Comparison of ENCODE assay signal across 8 cellular contexts in genomic region chr17:49997773-49998703, GRCh38. TPM values are rescaled to one million over a fixed set of nuclear protein-coding genes. Genes with fewer than 3 reads are reported as not detected.
DNase-seq lines count a peak whose midpoint lies in the region; ATAC-seq and TF ChIP-seq lines count a peak whose summit lies in the region.

No MANE protein-coding gene starts in this region.

- H3K4me3 ChIP-seq in Caco-2 (ENCODE audit: low read depth, low read length) (no peak overlapping the region), ascending aorta (no peak overlapping the region), gastrocnemius medialis (no peak overlapping the region)

- H3K9me3 ChIP-seq in Caco-2 (no peaks in the 10 kb centered on the region), ascending aorta (no peaks in the 10 kb centered on the region), gastrocnemius medialis (no peaks in the 10 kb centered on the region)

- H3K4me1 Mint-ChIP-seq in Caco-2 (ENCODE audit: low read depth, unreplicated experiment), result peaks cover 14% of the 10 kb centered on the region

- TF ChIP-seq CTCF in Caco-2 (IDR thresholded peaks at IDR 0.05; ENCODE audit: insufficient read depth in 1 of 2, low read depth in 1 of 2, low read length in 1 of 2, severe bottlenecking in 1 of 2, unreplicated experiment in 1 of 2), result peak; percentile 63 to 72
- TF ChIP-seq CTCF in ascending aorta (IDR thresholded peaks at IDR 0.05), result peak; percentile 91 to 96 (median 92)
- TF ChIP-seq CTCF in gastrocnemius medialis (IDR thresholded peaks at IDR 0.05 in 4 of 5, conservative IDR thresholded peaks at IDR 0.05 in 1 of 5), result peak; percentile 85 to 96 (median 92)

- ATAC-seq in gastrocnemius medialis, result peak; percentile 70 to 87
- no peak for ATAC-seq in HG03095 (IDR thresholded peaks at IDR 0.05; ENCODE audit: unreplicated experiment)

- no peaks in the 10 kb centered on the region for H3K36me3 ChIP-seq in Caco-2 (ENCODE audit: control insufficient read depth, insufficient read depth, low read length)
- H3K36me3 ChIP-seq in ascending aorta, result no peaks in the 10 kb centered on the region
- H3K36me3 ChIP-seq in gastrocnemius medialis, result no peaks in the 10 kb centered on the region

- peak overlapping the region; percentile 31 for H3K4me3 Mint-ChIP-seq in Caco-2 (ENCODE audit: unreplicated experiment)

- no peak overlapping the region for H3K27ac Mint-ChIP-seq in Caco-2 (ENCODE audit: unreplicated experiment)

- POLR2A ChIA-PET in Caco-2 (lab: Charles Lee), result no interaction called here
- POLR2A ChIA-PET in HEK293T (lab: Yijun Ruan, JAX), result no interaction called here

- H3K27me3 ChIP-seq in Caco-2 (replicated peaks; ENCODE audit: control insufficient read depth, insufficient read depth, low read length), result no peaks in the 10 kb centered on the region
- peaks cover 30% of the 10 kb centered on the region for H3K27me3 ChIP-seq in ascending aorta
- H3K27me3 ChIP-seq in gastrocnemius medialis, result peaks cover 61 to 78% (median 64%) of the 10 kb centered on the region in 3 donors

- CTCF ChIA-PET in Caco-2 (lab: Charles Lee) (interaction anchor here (0.6 to 3.1 kb wide), 12 partner anchors 45 to 321 kb away, joined by 3 to 24 read pairs (median 5); no protein-coding TSS in a partner anchor), HEK293T (lab: Yijun Ruan, JAX) (interaction anchor here (0.7 to 5.7 kb wide), 26 partner anchors 23 to 442 kb away, joined by 3 to 72 read pairs (median 4); partner anchors contain the start of gene ITGA3)

- no TSS peak for BruUV-seq in Caco-2 (replicated peaks; lab: Mats Ljungman, UMichigan)

- H3K36me3 Mint-ChIP-seq in Caco-2 (ENCODE audit: insufficient read depth, unreplicated experiment), result peaks cover 7% of the 10 kb centered on the region

- H3K27me3 Mint-ChIP-seq in Caco-2 (ENCODE audit: insufficient read depth, unreplicated experiment), result peaks cover 14% of the 10 kb centered on the region

- in situ Hi-C loops in gastrocnemius medialis (cut with MboI; ENCODE audit: low sequenced_read_pairs in 4 of 4), result loop anchor here (10.0 to 25.0 kb wide), 4 partner anchors 123 to 436 kb away; no protein-coding TSS in a partner anchor

- no peak for TF ChIP-seq POLR2A in gastrocnemius medialis (IDR thresholded peaks at IDR 0.05)

- intact Hi-C loops in Caco-2 (cut with micrococcal nuclease; ENCODE audit: unreplicated experiment), result loop anchor here (1.0 to 5.0 kb wide), 2 partner anchors 137 to 431 kb away; no protein-coding TSS in a partner anchor
- intact Hi-C loops in ascending aorta (cut with DNase I), result loop anchor here (1.0 to 5.0 kb wide), 4 partner anchors 118 to 433 kb away; partner anchors contain the start of gene SLC35B1
- intact Hi-C loops in gastrocnemius medialis (cut with DNase I; ENCODE audit: low total_unique reads), result loop anchor here (1.0 to 2.0 kb wide), 3 partner anchors 118 to 429 kb away; no protein-coding TSS in a partner anchor

- H3K27ac ChIP-seq in ascending aorta (no peak overlapping the region), gastrocnemius medialis (no peak overlapping the region)

- no peaks in the 10 kb centered on the region for H3K9me3 Mint-ChIP-seq in Caco-2 (ENCODE audit: unreplicated experiment)

- DNase-seq in Caco-2 (peak; percentile 76 to 82), HEK293T (ENCODE audit: extremely low spot score) (peak; percentile 91), NCI-H1930 (lab: John Stamatoyannopoulos, UW) (peak; percentile 76 to 80), T-helper 22 cell (ENCODE audit: low read depth) (peak; percentile 63), ascending aorta (ENCODE audit: low spot score in 2 of 2) (peak; percentile 20 to 83), hepatic stellate cell (ENCODE audit: low spot score) (peak; percentile 83), gastrocnemius medialis (peak; percentile 44 to 63)

- no peaks in the 10 kb centered on the region for H3K4me1 ChIP-seq in Caco-2
- H3K4me1 ChIP-seq in ascending aorta, result peaks cover 11 to 17% of the 10 kb centered on the region in 2 donors
- H3K4me1 ChIP-seq in gastrocnemius medialis, result peaks cover 5 to 19% of the 10 kb centered on the region in 2 donors

TF ChIP-seq in HEK293T, 16 proteins besides CTCF, POLR2A, EP300 and RAD21:
- TF ChIP-seq ELF4 (IDR thresholded peaks at IDR 0.05) (peak; percentile 98), ARNT (IDR thresholded peaks at IDR 0.05) (no peak)

RNA-seq across cellular contexts. Expression of gene DLX3, which starts 3.0 kb away (rescaled TPM):
- 3.9 and 4.9 TPM in 2 replicates for total RNA-seq in Caco-2 (2022)
- total RNA-seq in ascending aorta, result 1.6 TPM
- not detected for total RNA-seq in gastrocnemius medialis

RNA-seq across cellular contexts. Expression of gene DLX4, which starts 29.0 kb away (rescaled TPM):
- total RNA-seq in Caco-2 (2022) (27.0 and 33.1 TPM in 2 replicates), ascending aorta (not detected), gastrocnemius medialis (not detected)

RNA-seq across cellular contexts. Expression of gene ITGA3, which starts 57.9 kb away (rescaled TPM):
- total RNA-seq in Caco-2 (2022), result 10.4 and 14.7 TPM in 2 replicates
- 222 TPM for total RNA-seq in ascending aorta
- 10 to 100 TPM in 3 of 4 donors, 1 to 10 TPM in 1; 5.1 to 25.9 (median 18.4) TPM for total RNA-seq in gastrocnemius medialis

Comparison
In these comparisons a context has a peak if more than half of its experiments do, and no peak if none do; other contexts are left out.
1. RNA of gene DLX4, which starts 29.0 kb away (total RNA-seq): 27.0 to 33.1 TPM in Caco-2; not detected in ascending aorta (single experiment) and not detected in gastrocnemius medialis; every median in the first group is over 10 times any median in the second.
2. Peak in every context shown above with its lines, with median percentiles within 50 percentile points of each other: DNase-seq and CTCF ChIP-seq.